In the genomic region with DNA sequence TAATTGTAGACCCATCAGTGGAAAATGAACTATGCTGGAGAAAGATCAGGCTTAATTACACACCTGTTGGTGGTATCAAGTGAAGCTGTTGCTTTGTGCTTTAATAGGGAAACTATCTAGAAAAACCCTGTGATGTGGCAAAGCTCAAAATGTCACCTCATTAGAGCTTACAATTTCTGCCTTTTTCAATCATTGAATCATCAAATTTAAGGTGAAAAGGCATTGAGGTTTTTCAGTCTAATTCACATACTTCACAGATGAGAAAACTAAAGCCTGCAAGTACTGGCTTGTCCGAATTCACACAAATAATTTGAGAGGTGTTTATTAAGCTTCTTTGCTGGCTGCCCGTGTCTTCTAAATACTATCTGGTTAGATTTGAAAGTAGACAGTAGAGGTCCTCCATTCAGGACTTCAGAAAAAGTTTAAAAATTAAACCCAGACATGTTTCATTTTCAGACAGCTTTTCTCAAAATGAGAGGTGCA, we compare ENCODE assay signal across 17 cellular contexts.
DNase-seq lines count a peak whose midpoint lies in the region; ATAC-seq, FAIRE-seq and TF ChIP-seq lines count a peak whose summit lies in the region.
"Had no signal": no experiment of that assay in that cellular context is flagged by ENCODE, and none has a peak within 500 bp of the region (broad histone marks: within the 10 kb centered on the region; RNA-seq: fewer than 3 reads in every experiment).

No MANE protein-coding gene starts in this region.

- H3K9me2 ChIP-seq in MM.1S (replicated peaks; ENCODE audit: insufficient read depth, low read length): no peaks in the 10 kb centered on the region

- H3K4me3 ChIP-seq in GM12878 (no peak overlapping the region), MM.1S (ENCODE audit: low read length) (no peak overlapping the region)
- H3K4me3 ChIP-seq: SK-N-MC, skin epidermis, thoracic aorta had no signal

- TF ChIP-seq POLR2A in GM12878 (IDR thresholded peaks at IDR 0.05; ENCODE audit: low read depth, low read length): no peak

- BruUV-seq in GM12878 (replicated peaks; lab: Mats Ljungman, UMichigan): no TSS peak

- no peaks in the 10 kb centered on the region for H3K4me1 ChIP-seq in GM12878 (ENCODE audit: control insufficient read depth, insufficient read depth, low read length)
- no peaks in the 10 kb centered on the region for H3K4me1 ChIP-seq in MM.1S (ENCODE audit: low read length)

- H3K9me3 ChIP-seq in GM12878 (replicated peaks; ENCODE audit: control insufficient read depth, insufficient read depth, low read length) (no peaks in the 10 kb centered on the region), MM.1S (replicated peaks; ENCODE audit: insufficient read depth, low read length) (no peaks in the 10 kb centered on the region)
- H3K9me3 ChIP-seq: thoracic aorta had no signal

- H4K20me1 ChIP-seq in GM12878 (ENCODE audit: control insufficient read depth, insufficient read depth) (no peaks in the 10 kb centered on the region), MM.1S (ENCODE audit: insufficient read depth, low read length) (no peaks in the 10 kb centered on the region)

- H3K4me2 ChIP-seq in GM12878 (ENCODE audit: control insufficient read depth, insufficient read depth): no peak overlapping the region
- H3K4me2 ChIP-seq in MM.1S (ENCODE audit: low read depth, low read length): no peak overlapping the region

- H3K9ac ChIP-seq in GM12878 (ENCODE audit: control insufficient read depth, insufficient read depth, low read length) (no peak overlapping the region), MM.1S (ENCODE audit: low read length) (no peak overlapping the region)

- TF ChIP-seq EP300 in GM12878 (IDR thresholded peaks at IDR 0.05; ENCODE audit: borderline replicate concordance in 1 of 2, control insufficient read depth in 1 of 2, low read depth in 2 of 2, low read length in 2 of 2): no peak

- no peak overlapping the region for H2AFZ ChIP-seq in GM12878 (ENCODE audit: control insufficient read depth, low read depth, low read length)
- no peak overlapping the region for H2AFZ ChIP-seq in MM.1S (ENCODE audit: low read length)

- in situ Hi-C loops in GM12878 (cut with MboI): no loop called here

- CTCF ChIA-PET in GM12878 (lab: Yijun Ruan, JAX): no interaction called here

- RAD21 ChIA-PET in GM12878 (lab: Charles Lee; ENCODE audit: unreplicated experiment): interaction anchor here (1.2 kb wide), 1 partner anchor 210 kb away, joined by 3 read pairs; no protein-coding TSS in a partner anchor

- FAIRE-seq in GM19239 (lab: Jason Lieb, UNC) (peak; percentile 76), GM12878 (lab: Jason Lieb, UNC) (no peak)

- TF ChIP-seq RAD21 in GM12878 (IDR thresholded peaks at IDR 0.05; ENCODE audit: insufficient read depth, low read depth, low read length): no peak

- H3K27ac ChIP-seq in GM12878 (ENCODE audit: control insufficient read depth, insufficient read depth) (no peak overlapping the region), MM.1S (ENCODE audit: low read length) (no peak overlapping the region)
- H3K27ac ChIP-seq: SK-N-MC, thoracic aorta had no signal

- intact Hi-C loops in GM12878 (cut with micrococcal nuclease; ENCODE audit: unreplicated experiment): no loop called here

- no peak for TF ChIP-seq CTCF in GM12878 (IDR thresholded peaks at IDR 0.05 in 2 of 3, conservative IDR thresholded peaks at IDR 0.05 in 1 of 3; ENCODE audit: control insufficient read depth in 2 of 3, extremely low read depth in 1 of 3, insufficient read depth in 1 of 3, low read depth in 3 of 3, low read length in 3 of 3)
- TF ChIP-seq CTCF in MM.1S (IDR thresholded peaks at IDR 0.05; ENCODE audit: low read length): no peak

- H3K36me3 ChIP-seq in GM12878 (ENCODE audit: control insufficient read depth in 2 of 2, insufficient read depth in 2 of 2, low read length in 1 of 2) (no peaks in the 10 kb centered on the region), MM.1S (replicated peaks; ENCODE audit: insufficient read depth, low read length) (no peaks in the 10 kb centered on the region)
- H3K36me3 ChIP-seq: thoracic aorta had no signal

- peak; percentile 3 for DNase-seq in GM19239 (ENCODE audit: insufficient read length, low spot score)
- peak; percentile 13 for DNase-seq in GM12878 (ENCODE audit: low read depth, low spot score)
- DNase-seq in cerebellum (ENCODE audit: low spot score): no peak
- DNase-seq in MM.1S: no peak
- DNase-seq in activated CD4-positive, alpha-beta T cell treated with anti-CD3 and anti-CD28 coated beads for 1 hour: no peak
- DNase-seq: anterior cingulate cortex; CD8-positive, alpha-beta memory T cell; foreskin fibroblast; GOT3; left colon; NCI-H1092 treated with DMSO at 0.1 percent for 48 hours; NK-92 treated with Interleukin-12 subunit alpha and Interleukin-12 subunit beta, amount 100 ng/mL, for 24 hours had no signal

- H3K27me3 ChIP-seq in GM12878 (replicated peaks in 1 of 2; ENCODE audit: control insufficient read depth in 2 of 2, insufficient read depth in 2 of 2, low read length in 1 of 2): no peaks in the 10 kb centered on the region
- no peaks in the 10 kb centered on the region for H3K27me3 ChIP-seq in MM.1S (replicated peaks; ENCODE audit: insufficient read depth, low read length)

- POLR2A ChIA-PET in GM12878 (lab: Charles Lee): no interaction called here

- 0% methylated on average over 2 of the region's 2 CpGs for WGBS in GM12878 (ENCODE audit: insufficient coverage, insufficient replicate concordance, low lambda C conversion rate, missing lambda C conversion rate)

- no peaks in the 10 kb centered on the region for H3K79me2 ChIP-seq in GM12878 (ENCODE audit: control insufficient read depth, insufficient read depth, low read length)
- H3K79me2 ChIP-seq in MM.1S (ENCODE audit: low read length): no peaks in the 10 kb centered on the region

- SMC1A ChIA-PET in GM12878 (lab: Charles Lee; ENCODE audit: uncharacterized antibody, unreplicated experiment): interaction anchor here (0.6 to 1.7 kb wide), 5 partner anchors 8 to 210 kb away, joined by 3 to 4 read pairs (median 3); no protein-coding TSS in a partner anchor

- peak; percentile 62 for ATAC-seq in GM21723 (IDR thresholded peaks at IDR 0.05; ENCODE audit: unreplicated experiment)
- ATAC-seq in HG03159 (IDR thresholded peaks at IDR 0.05; ENCODE audit: unreplicated experiment): peak; percentile 68
- ATAC-seq in GM12878: peak; percentile 95
- ATAC-seq: left colon had no signal

- no peaks in the 10 kb centered on the region for H3F3A ChIP-seq in MM.1S (ENCODE audit: insufficient read depth, low read length)

TF ChIP-seq in GM12878, 131 proteins besides CTCF, POLR2A, EP300 and RAD21 (continues in another document):
- TF ChIP-seq, protein P1, sequence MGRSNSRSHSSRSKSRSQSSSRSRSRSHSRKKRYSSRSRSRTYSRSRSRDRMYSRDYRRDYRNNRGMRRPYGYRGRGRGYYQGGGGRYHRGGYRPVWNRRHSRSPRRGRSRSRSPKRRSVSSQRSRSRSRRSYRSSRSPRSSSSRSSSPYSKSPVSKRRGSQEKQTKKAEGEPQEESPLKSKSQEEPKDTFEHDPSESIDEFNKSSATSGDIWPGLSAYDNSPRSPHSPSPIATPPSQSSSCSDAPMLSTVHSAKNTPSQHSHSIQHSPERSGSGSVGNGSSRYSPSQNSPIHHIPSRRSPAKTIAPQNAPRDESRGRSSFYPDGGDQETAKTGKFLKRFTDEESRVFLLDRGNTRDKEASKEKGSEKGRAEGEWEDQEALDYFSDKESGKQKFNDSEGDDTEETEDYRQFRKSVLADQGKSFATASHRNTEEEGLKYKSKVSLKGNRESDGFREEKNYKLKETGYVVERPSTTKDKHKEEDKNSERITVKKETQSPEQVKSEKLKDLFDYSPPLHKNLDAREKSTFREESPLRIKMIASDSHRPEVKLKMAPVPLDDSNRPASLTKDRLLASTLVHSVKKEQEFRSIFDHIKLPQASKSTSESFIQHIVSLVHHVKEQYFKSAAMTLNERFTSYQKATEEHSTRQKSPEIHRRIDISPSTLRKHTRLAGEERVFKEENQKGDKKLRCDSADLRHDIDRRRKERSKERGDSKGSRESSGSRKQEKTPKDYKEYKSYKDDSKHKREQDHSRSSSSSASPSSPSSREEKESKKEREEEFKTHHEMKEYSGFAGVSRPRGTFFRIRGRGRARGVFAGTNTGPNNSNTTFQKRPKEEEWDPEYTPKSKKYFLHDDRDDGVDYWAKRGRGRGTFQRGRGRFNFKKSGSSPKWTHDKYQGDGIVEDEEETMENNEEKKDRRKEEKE (IDR thresholded peaks at IDR 0.05): no peak
- TF ChIP-seq NBN (IDR thresholded peaks at IDR 0.05): no peak
- TF ChIP-seq MYC (IDR thresholded peaks at IDR 0.05; ENCODE audit: insufficient read depth, insufficient read length, insufficient replicate concordance, low read length, severe bottlenecking): no peak
- no peak for TF ChIP-seq ELK1 (IDR thresholded peaks at IDR 0.05; ENCODE audit: low read depth, low read length)
- no peak for TF ChIP-seq GATAD2B (conservative IDR thresholded peaks at IDR 0.05; ENCODE audit: low read depth)
- TF ChIP-seq BACH1 (IDR thresholded peaks at IDR 0.05; ENCODE audit: borderline replicate concordance): no peak
- TF ChIP-seq BCL11A (IDR thresholded peaks at IDR 0.05; ENCODE audit: low read depth, low read length): peak; percentile 42; the same call in 1 of the 2 replicates
- no peak for TF ChIP-seq TCF3 (IDR thresholded peaks at IDR 0.05; ENCODE audit: borderline replicate concordance, insufficient read depth, low read depth, low read length)
- peak; percentile 60 for TF ChIP-seq DPF2 (IDR thresholded peaks at IDR 0.05)

Comparison
In these comparisons a context has a peak if more than half of its experiments do, and no peak if none do; other contexts are left out.
1. DNase-seq: peak in GM19239 (single experiment) and GM12878 (single experiment); none in cerebellum (single experiment), MM.1S (single experiment) and activated CD4-positive, alpha-beta T cell treated with anti-CD3 and anti-CD28 coated beads for 1 hour (single experiment).
2. Peak in every context shown above with its lines, with median percentiles within 50 percentile points of each other: ATAC-seq.